ENCODE assay signal across 1 cellular context in the genomic region with DNA sequence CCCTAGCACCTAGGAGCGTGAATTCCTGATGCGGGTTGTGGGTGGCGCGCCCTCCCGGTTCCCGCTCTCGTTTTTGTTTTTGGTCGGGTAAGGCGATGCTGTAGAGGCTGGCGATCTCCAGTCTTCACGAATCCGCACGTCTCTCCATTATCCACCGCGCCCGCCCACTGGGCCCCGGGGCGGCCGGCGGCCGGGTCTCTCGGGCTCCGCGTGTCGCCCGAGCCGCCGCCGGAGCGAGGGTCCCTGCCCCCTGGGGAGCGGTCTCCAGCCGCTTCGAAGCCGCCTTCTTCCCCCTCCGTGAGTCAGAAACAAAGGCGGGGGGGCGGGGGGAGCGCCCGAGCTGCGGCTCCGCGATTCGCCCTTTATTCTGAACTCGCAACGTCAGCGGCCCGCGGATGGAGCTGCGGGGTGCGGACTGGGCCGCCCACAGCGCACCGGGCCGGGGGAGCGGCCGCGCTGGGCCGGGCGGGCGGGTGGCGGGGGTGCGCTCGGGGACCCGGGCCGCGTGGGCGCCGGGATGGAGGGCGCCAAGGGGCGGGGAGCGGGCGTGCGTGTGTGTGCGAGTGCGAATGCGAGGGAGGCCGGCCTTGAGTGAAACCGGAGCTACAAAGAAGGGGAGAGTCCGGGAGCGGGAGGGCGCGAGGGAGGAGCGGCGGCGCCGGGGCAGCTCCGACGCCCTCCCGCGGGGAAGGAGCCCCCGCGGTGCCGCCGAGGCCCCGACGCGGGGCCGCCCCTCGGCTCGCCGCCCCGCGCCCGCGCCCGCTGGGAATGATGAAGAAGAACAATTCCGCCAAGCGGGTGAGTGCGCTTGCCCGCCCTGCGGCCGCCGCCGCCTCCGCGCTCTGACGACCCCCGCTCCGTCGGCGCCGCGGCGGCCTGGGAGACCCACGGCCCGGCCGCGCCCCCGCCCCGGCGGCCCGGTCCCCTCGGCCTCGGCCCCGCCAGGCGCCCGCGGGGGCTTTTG.
TF ChIP-seq lines count a peak whose summit lies in the region.

A gene with protein sequence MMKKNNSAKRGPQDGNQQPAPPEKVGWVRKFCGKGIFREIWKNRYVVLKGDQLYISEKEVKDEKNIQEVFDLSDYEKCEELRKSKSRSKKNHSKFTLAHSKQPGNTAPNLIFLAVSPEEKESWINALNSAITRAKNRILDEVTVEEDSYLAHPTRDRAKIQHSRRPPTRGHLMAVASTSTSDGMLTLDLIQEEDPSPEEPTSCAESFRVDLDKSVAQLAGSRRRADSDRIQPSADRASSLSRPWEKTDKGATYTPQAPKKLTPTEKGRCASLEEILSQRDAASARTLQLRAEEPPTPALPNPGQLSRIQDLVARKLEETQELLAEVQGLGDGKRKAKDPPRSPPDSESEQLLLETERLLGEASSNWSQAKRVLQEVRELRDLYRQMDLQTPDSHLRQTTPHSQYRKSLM (plus strand): TSS at position 427 of the 964 bp plus-strand sequence. CDS start 342 bp downstream, at position 769.

TF ChIP-seq in GM12878, 131 proteins besides CTCF, POLR2A, EP300 and RAD21 (continues in another document):
- TF ChIP-seq PBX3 (IDR thresholded peaks at IDR 0.05; ENCODE audit: insufficient replicate concordance, low read depth, low read length), result no peak
- TF ChIP-seq EED (IDR thresholded peaks at IDR 0.05; ENCODE audit: low read depth), result no peak
- TF ChIP-seq SREBF2 (IDR thresholded peaks at IDR 0.05; ENCODE audit: low read length), result no peak
- no peak for TF ChIP-seq SUZ12 (IDR thresholded peaks at IDR 0.05; ENCODE audit: unreplicated experiment)
- no peak for TF ChIP-seq ZNF24 (IDR thresholded peaks at IDR 0.05)
- no peak for TF ChIP-seq EZH2 (IDR thresholded peaks at IDR 0.05; ENCODE audit: borderline replicate concordance, control insufficient read depth, low read depth, low read length)
- no peak for TF ChIP-seq RELA (IDR thresholded peaks at IDR 0.05; ENCODE audit: borderline replicate concordance, partially characterized antibody)
- TF ChIP-seq, protein P1, sequence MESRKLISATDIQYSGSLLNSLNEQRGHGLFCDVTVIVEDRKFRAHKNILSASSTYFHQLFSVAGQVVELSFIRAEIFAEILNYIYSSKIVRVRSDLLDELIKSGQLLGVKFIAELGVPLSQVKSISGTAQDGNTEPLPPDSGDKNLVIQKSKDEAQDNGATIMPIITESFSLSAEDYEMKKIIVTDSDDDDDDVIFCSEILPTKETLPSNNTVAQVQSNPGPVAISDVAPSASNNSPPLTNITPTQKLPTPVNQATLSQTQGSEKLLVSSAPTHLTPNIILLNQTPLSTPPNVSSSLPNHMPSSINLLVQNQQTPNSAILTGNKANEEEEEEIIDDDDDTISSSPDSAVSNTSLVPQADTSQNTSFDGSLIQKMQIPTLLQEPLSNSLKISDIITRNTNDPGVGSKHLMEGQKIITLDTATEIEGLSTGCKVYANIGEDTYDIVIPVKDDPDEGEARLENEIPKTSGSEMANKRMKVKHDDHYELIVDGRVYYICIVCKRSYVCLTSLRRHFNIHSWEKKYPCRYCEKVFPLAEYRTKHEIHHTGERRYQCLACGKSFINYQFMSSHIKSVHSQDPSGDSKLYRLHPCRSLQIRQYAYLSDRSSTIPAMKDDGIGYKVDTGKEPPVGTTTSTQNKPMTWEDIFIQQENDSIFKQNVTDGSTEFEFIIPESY (IDR thresholded peaks at IDR 0.05), result no peak
- TF ChIP-seq ZNF687 (IDR thresholded peaks at IDR 0.05), result peak; percentile 37; the same call in 1 of the 2 replicates
- peak; percentile 64; the same call in 1 of the 2 replicates for TF ChIP-seq IKZF1 (conservative IDR thresholded peaks at IDR 0.05)
- no peak for TF ChIP-seq MTA3 (IDR thresholded peaks at IDR 0.05; ENCODE audit: borderline replicate concordance, low read length)
- TF ChIP-seq POU2F2 (IDR thresholded peaks at IDR 0.05; ENCODE audit: borderline replicate concordance, low read depth, low read length), result no peak
- TF ChIP-seq CHD2 (IDR thresholded peaks at IDR 0.05; ENCODE audit: borderline replicate concordance, low read depth, low read length), result no peak
- TF ChIP-seq KLF5 (IDR thresholded peaks at IDR 0.05; ENCODE audit: partially characterized antibody), result no peak
- no peak for TF ChIP-seq ASH2L (IDR thresholded peaks at IDR 0.05; ENCODE audit: borderline replicate concordance, low read depth)
- TF ChIP-seq RBBP5 (conservative IDR thresholded peaks at IDR 0.05), result no peak
- TF ChIP-seq, protein P2, sequence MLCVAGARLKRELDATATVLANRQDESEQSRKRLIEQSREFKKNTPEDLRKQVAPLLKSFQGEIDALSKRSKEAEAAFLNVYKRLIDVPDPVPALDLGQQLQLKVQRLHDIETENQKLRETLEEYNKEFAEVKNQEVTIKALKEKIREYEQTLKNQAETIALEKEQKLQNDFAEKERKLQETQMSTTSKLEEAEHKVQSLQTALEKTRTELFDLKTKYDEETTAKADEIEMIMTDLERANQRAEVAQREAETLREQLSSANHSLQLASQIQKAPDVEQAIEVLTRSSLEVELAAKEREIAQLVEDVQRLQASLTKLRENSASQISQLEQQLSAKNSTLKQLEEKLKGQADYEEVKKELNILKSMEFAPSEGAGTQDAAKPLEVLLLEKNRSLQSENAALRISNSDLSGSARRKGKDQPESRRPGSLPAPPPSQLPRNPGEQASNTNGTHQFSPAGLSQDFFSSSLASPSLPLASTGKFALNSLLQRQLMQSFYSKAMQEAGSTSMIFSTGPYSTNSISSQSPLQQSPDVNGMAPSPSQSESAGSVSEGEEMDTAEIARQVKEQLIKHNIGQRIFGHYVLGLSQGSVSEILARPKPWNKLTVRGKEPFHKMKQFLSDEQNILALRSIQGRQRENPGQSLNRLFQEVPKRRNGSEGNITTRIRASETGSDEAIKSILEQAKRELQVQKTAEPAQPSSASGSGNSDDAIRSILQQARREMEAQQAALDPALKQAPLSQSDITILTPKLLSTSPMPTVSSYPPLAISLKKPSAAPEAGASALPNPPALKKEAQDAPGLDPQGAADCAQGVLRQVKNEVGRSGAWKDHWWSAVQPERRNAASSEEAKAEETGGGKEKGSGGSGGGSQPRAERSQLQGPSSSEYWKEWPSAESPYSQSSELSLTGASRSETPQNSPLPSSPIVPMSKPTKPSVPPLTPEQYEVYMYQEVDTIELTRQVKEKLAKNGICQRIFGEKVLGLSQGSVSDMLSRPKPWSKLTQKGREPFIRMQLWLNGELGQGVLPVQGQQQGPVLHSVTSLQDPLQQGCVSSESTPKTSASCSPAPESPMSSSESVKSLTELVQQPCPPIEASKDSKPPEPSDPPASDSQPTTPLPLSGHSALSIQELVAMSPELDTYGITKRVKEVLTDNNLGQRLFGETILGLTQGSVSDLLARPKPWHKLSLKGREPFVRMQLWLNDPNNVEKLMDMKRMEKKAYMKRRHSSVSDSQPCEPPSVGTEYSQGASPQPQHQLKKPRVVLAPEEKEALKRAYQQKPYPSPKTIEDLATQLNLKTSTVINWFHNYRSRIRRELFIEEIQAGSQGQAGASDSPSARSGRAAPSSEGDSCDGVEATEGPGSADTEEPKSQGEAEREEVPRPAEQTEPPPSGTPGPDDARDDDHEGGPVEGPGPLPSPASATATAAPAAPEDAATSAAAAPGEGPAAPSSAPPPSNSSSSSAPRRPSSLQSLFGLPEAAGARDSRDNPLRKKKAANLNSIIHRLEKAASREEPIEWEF (IDR thresholded peaks at IDR 0.05; ENCODE audit: insufficient replicate concordance, low read depth, low read length), result no peak
- TF ChIP-seq NFXL1 (IDR thresholded peaks at IDR 0.05; ENCODE audit: borderline replicate concordance), result no peak
- peak in 1 of 2 experiments; percentile 19; a peak in 1 of 4 replicates for TF ChIP-seq IKZF2 (IDR thresholded peaks at IDR 0.05)
- 0 out of 2 replicates have a peak, but pooled peaks have one; percentile 11 for TF ChIP-seq ESRRA (IDR thresholded peaks at IDR 0.05; ENCODE audit: low read length)
- peak; percentile 25; the same call in 1 of the 2 replicates for TF ChIP-seq POLR2AphosphoS2 (IDR thresholded peaks at IDR 0.05; ENCODE audit: low read depth, low read length)
- TF ChIP-seq NFYA (IDR thresholded peaks at IDR 0.05; ENCODE audit: borderline replicate concordance, low read depth, low read length), result no peak
- no peak for TF ChIP-seq HCFC1 (IDR thresholded peaks at IDR 0.05; ENCODE audit: low read length)
- TF ChIP-seq, protein P3, sequence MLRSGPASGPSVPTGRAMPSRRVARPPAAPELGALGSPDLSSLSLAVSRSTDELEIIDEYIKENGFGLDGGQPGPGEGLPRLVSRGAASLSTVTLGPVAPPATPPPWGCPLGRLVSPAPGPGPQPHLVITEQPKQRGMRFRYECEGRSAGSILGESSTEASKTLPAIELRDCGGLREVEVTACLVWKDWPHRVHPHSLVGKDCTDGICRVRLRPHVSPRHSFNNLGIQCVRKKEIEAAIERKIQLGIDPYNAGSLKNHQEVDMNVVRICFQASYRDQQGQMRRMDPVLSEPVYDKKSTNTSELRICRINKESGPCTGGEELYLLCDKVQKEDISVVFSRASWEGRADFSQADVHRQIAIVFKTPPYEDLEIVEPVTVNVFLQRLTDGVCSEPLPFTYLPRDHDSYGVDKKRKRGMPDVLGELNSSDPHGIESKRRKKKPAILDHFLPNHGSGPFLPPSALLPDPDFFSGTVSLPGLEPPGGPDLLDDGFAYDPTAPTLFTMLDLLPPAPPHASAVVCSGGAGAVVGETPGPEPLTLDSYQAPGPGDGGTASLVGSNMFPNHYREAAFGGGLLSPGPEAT (IDR thresholded peaks at IDR 0.05; ENCODE audit: low read depth), result no peak
- 0 out of 2 replicates have a peak, but pooled peaks have one; percentile 9 for TF ChIP-seq CBX5 (IDR thresholded peaks at IDR 0.05; ENCODE audit: low read depth)
- peak in 1 of 2 experiments; percentile 84; a peak in 1 of 3 replicates for TF ChIP-seq EGR1 (IDR thresholded peaks at IDR 0.05; ENCODE audit: borderline replicate concordance in 1 of 2, low read depth in 2 of 2, low read length in 2 of 2)
- no peak for TF ChIP-seq CEBPB (IDR thresholded peaks at IDR 0.05; ENCODE audit: borderline replicate concordance in 1 of 2, low read depth in 2 of 2, low read length in 2 of 2)
- no peak for TF ChIP-seq YBX1 (IDR thresholded peaks at IDR 0.05)
- no peak for TF ChIP-seq BCL11A (IDR thresholded peaks at IDR 0.05; ENCODE audit: low read depth, low read length)
- TF ChIP-seq SRF (IDR thresholded peaks at IDR 0.05; ENCODE audit: low read depth in 2 of 2, low read length in 2 of 2), result peak in 1 of 2 experiments; percentile 20; a peak in 1 of 4 replicates
- TF ChIP-seq MLLT1 (IDR thresholded peaks at IDR 0.05), result no peak
- TF ChIP-seq CREM (IDR thresholded peaks at IDR 0.05; ENCODE audit: low read depth), result peak; percentile 40
- no peak for TF ChIP-seq MTA2 (IDR thresholded peaks at IDR 0.05; ENCODE audit: low read depth)
- TF ChIP-seq, protein P4, sequence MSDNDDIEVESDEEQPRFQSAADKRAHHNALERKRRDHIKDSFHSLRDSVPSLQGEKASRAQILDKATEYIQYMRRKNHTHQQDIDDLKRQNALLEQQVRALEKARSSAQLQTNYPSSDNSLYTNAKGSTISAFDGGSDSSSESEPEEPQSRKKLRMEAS (IDR thresholded peaks at IDR 0.05; ENCODE audit: low read depth, low read length), result 0 out of 2 replicates have a peak, but pooled peaks have one; percentile 12
- TF ChIP-seq NR2C1 (IDR thresholded peaks at IDR 0.05), result no peak
